In the genomic region with DNA sequence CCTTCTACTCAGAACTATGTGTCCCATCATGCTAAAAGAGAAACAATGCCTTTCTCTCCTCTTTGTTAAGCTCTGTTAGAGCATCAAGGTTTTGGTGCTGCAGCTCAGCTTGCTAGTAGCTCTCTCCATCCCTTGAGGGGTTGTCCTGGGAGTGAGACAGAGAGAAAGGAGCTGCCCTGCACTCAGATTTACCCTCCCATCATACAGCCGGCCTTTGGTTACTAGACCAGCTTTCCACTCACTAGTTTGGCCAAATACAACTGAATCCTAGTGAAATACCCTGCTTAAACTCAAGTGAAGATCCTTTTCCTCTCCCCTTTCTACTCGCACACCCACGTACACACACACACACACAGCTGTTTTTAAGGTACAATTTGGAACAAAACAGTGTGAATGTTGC, we compare ENCODE assay signal across 17 cellular contexts.
"Had no signal": no experiment of that assay in that cellular context is flagged by ENCODE, and none has a peak within 500 bp of the region (broad histone marks: within the 10 kb centered on the region; RNA-seq: fewer than 3 reads in every experiment).

No MANE protein-coding gene starts in this region.

- H3K36me3 Mint-ChIP-seq: activated naive CD8-positive, alpha-beta T cell treated with anti-CD3 and anti-CD28 coated beads, Interleukin-2, amount 10 ng/mL, durations not matched to agents 7 days and 5 days had no signal

- H3K9me3 Mint-ChIP-seq: activated naive CD8-positive, alpha-beta T cell treated with anti-CD3 and anti-CD28 coated beads, Interleukin-2, amount 10 ng/mL, durations not matched to agents 7 days and 5 days; stimulated activated naive CD8-positive, alpha-beta T cell treated with anti-CD3 and anti-CD28 coated beads, Interleukin-15, Interleukin-2, amounts not matched to agents 100 ng/mL and 50 ng/mL, for 24 hours had no signal

- H3K4me3 ChIP-seq: heart right ventricle, sigmoid colon, spleen, suprapubic skin, upper lobe of left lung had no signal

- H3K27ac Mint-ChIP-seq: activated naive CD8-positive, alpha-beta T cell treated with anti-CD3 and anti-CD28 coated beads, Interleukin-2, amount 10 ng/mL, durations not matched to agents 7 days and 5 days; progenitor cell of endocrine pancreas; stimulated activated naive CD8-positive, alpha-beta T cell treated with anti-CD3 and anti-CD28 coated beads, Interleukin-15, Interleukin-2, amounts not matched to agents 100 ng/mL and 50 ng/mL, for 24 hours had no signal

- DNase-seq: activated CD4-positive, alpha-beta T cell treated with anti-CD3 and anti-CD28 coated beads for 1 hour; activated CD4-positive, alpha-beta T cell treated with anti-CD3 and anti-CD28 coated beads, Interleukin-2, amount 50 U/mL, for 4 hours; activated naive CD4-positive, alpha-beta T cell; activated naive CD8-positive, alpha-beta T cell treated with anti-CD3 and anti-CD28 coated beads, Interleukin-2, amount 10 ng/mL, durations not matched to agents 7 days and 5 days; activated T-cell treated with anti-CD3 and anti-CD28 coated beads for 4 hours; anterior cingulate cortex; cerebellar nuclear complex; effector memory CD4-positive, alpha-beta T cell; heart right ventricle; left cardiac atrium; occipital lobe; sigmoid colon; spleen; upper lobe of left lung had no signal

- ATAC-seq: heart right ventricle, left cardiac atrium had no signal

- H3K9me3 ChIP-seq: heart right ventricle, sigmoid colon, spleen, suprapubic skin, upper lobe of left lung had no signal

- H3K4me3 Mint-ChIP-seq: activated naive CD8-positive, alpha-beta T cell treated with anti-CD3 and anti-CD28 coated beads, Interleukin-2, amount 10 ng/mL, durations not matched to agents 7 days and 5 days; stimulated activated naive CD8-positive, alpha-beta T cell treated with anti-CD3 and anti-CD28 coated beads, Interleukin-15, Interleukin-2, amounts not matched to agents 100 ng/mL and 50 ng/mL, for 24 hours had no signal

- H3K27me3 ChIP-seq: sigmoid colon had no signal

- H3K36me3 ChIP-seq: heart right ventricle, sigmoid colon, spleen, suprapubic skin, upper lobe of left lung had no signal

- H3K27ac ChIP-seq: spleen, suprapubic skin had no signal
